In genomic region chr22:46809153-46809885, GRCh38 we compare ENCODE assay signal across 18 cellular contexts.
"Had no signal": no experiment of that assay in that cellular context is flagged by ENCODE, and none has a peak within 500 bp of the region (broad histone marks: within the 10 kb centered on the region; RNA-seq: fewer than 3 reads in every experiment).

No MANE protein-coding gene starts in this region.

- H3K27ac ChIP-seq: foreskin keratinocyte, parathyroid adenoma, prostate gland, sigmoid colon, skin epidermis, suprapubic skin, thyroid gland had no signal

- H3K9me3 ChIP-seq: prostate gland, sigmoid colon, suprapubic skin, thyroid gland had no signal

- DNase-seq: dermis blood vessel endothelial cell; erythroblast; foreskin keratinocyte; left colon; left ventricle myocardium superior; mesendoderm; naive thymus-derived CD4-positive, alpha-beta T cell; nephron progenitor cell; sigmoid colon; stimulated activated CD4-positive, alpha-beta T cell treated with anti-CD3 and anti-CD28 coated beads, Interleukin-2, amount 100 ng/mL, for 24 hours; stimulated activated CD4-positive, alpha-beta T cell treated with anti-CD3 and anti-CD28 coated beads, Interleukin-4, amount 100 ng/mL, for 4 hours; stimulated activated naive CD4-positive, alpha-beta T cell treated with Interleukin-2 at 50 U/mL for 16 hours; thyroid gland had no signal

- H3K4me1 ChIP-seq: foreskin keratinocyte, parathyroid adenoma, prostate gland, suprapubic skin had no signal

- H3K36me3 ChIP-seq: prostate gland, sigmoid colon, thyroid gland had no signal

- H3K27me3 ChIP-seq: foreskin keratinocyte, sigmoid colon, suprapubic skin, thyroid gland had no signal

- H3K4me3 ChIP-seq: lung, prostate gland, sigmoid colon, skin epidermis, suprapubic skin, thyroid gland had no signal

- H3K4me3 Mint-ChIP-seq: naive thymus-derived CD4-positive, alpha-beta T cell; nephron progenitor cell had no signal

- H3K9me3 Mint-ChIP-seq: naive thymus-derived CD4-positive, alpha-beta T cell; nephron progenitor cell had no signal

- H3K9ac ChIP-seq: parathyroid adenoma had no signal

- H3K27ac Mint-ChIP-seq: naive thymus-derived CD4-positive, alpha-beta T cell; nephron progenitor cell had no signal

- ATAC-seq: foreskin keratinocyte; left colon; left ventricle myocardium superior; naive thymus-derived CD4-positive, alpha-beta T cell had no signal

- H3K27me3 Mint-ChIP-seq: naive thymus-derived CD4-positive, alpha-beta T cell had no signal
